1 cellular context compared by ENCODE assay signal in genomic region chr22:33302049-33302545, GRCh38.
A peak's percentile ranks its signal among the peaks of the same experiment; 100 is the strongest.
TF ChIP-seq lines count a peak whose summit lies in the region.

No MANE protein-coding gene starts in this region.

TF ChIP-seq in HepG2, 621 proteins besides CTCF, POLR2A, EP300 and RAD21 (continued from another document and continues in another):
- TF ChIP-seq, protein P1, sequence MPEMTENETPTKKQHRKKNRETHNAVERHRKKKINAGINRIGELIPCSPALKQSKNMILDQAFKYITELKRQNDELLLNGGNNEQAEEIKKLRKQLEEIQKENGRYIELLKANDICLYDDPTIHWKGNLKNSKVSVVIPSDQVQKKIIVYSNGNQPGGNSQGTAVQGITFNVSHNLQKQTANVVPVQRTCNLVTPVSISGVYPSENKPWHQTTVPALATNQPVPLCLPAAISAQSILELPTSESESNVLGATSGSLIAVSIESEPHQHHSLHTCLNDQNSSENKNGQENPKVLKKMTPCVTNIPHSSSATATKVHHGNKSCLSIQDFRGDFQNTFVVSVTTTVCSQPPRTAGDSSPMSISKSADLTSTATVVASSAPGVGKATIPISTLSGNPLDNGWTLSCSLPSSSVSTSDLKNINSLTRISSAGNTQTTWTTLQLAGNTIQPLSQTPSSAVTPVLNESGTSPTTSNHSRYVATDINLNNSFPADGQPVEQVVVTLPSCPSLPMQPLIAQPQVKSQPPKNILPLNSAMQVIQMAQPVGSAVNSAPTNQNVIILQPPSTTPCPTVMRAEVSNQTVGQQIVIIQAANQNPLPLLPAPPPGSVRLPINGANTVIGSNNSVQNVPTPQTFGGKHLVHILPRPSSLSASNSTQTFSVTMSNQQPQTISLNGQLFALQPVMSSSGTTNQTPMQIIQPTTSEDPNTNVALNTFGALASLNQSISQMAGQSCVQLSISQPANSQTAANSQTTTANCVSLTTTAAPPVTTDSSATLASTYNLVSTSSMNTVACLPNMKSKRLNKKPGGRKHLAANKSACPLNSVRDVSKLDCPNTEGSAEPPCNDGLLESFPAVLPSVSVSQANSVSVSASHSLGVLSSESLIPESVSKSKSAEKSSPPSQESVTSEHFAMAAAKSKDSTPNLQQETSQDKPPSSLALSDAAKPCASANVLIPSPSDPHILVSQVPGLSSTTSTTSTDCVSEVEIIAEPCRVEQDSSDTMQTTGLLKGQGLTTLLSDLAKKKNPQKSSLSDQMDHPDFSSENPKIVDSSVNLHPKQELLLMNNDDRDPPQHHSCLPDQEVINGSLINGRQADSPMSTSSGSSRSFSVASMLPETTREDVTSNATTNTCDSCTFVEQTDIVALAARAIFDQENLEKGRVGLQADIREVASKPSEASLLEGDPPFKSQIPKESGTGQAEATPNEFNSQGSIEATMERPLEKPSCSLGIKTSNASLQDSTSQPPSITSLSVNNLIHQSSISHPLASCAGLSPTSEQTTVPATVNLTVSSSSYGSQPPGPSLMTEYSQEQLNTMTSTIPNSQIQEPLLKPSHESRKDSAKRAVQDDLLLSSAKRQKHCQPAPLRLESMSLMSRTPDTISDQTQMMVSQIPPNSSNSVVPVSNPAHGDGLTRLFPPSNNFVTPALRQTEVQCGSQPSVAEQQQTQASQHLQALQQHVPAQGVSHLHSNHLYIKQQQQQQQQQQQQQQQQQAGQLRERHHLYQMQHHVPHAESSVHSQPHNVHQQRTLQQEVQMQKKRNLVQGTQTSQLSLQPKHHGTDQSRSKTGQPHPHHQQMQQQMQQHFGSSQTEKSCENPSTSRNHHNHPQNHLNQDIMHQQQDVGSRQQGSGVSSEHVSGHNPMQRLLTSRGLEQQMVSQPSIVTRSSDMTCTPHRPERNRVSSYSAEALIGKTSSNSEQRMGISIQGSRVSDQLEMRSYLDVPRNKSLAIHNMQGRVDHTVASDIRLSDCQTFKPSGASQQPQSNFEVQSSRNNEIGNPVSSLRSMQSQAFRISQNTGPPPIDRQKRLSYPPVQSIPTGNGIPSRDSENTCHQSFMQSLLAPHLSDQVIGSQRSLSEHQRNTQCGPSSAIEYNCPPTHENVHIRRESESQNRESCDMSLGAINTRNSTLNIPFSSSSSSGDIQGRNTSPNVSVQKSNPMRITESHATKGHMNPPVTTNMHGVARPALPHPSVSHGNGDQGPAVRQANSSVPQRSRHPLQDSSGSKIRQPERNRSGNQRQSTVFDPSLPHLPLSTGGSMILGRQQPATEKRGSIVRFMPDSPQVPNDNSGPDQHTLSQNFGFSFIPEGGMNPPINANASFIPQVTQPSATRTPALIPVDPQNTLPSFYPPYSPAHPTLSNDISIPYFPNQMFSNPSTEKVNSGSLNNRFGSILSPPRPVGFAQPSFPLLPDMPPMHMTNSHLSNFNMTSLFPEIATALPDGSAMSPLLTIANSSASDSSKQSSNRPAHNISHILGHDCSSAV (CRISPR knock-in tag; IDR thresholded peaks at IDR 0.05; ENCODE audit: borderline replicate concordance): no peak
- TF ChIP-seq, protein P2, sequence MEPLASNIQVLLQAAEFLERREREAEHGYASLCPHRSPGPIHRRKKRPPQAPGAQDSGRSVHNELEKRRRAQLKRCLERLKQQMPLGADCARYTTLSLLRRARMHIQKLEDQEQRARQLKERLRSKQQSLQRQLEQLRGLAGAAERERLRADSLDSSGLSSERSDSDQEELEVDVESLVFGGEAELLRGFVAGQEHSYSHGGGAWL (CRISPR knock-in tag; IDR thresholded peaks at IDR 0.05): no peak
- TF ChIP-seq TEAD3 (CRISPR knock-in tag; optimal IDR thresholded peaks at IDR 0.05; ENCODE audit: borderline replicate concordance) (peak; percentile 67), TRAFD1 (CRISPR knock-in tag; IDR thresholded peaks at IDR 0.05; ENCODE audit: borderline replicate concordance) (0 out of 2 replicates have a peak, but pooled peaks have one; percentile 74), KDM5B (CRISPR knock-in tag; IDR thresholded peaks at IDR 0.05; ENCODE audit: borderline replicate concordance) (peak; percentile 60; the same call in 1 of the 2 replicates), FOSL1 (CRISPR knock-in tag; IDR thresholded peaks at IDR 0.05; ENCODE audit: borderline replicate concordance) (no peak), ZNF598 (CRISPR knock-in tag; IDR thresholded peaks at IDR 0.05; ENCODE audit: borderline replicate concordance) (peak; percentile 82; the same call in 1 of the 2 replicates), ZNF747 (CRISPR knock-in tag; IDR thresholded peaks at IDR 0.05; ENCODE audit: borderline replicate concordance) (no peak), IRF2 (CRISPR knock-in tag; IDR thresholded peaks at IDR 0.05) (peak; percentile 71; the same call in 1 of the 2 replicates), BORCS8-MEF2B (CRISPR knock-in tag; IDR thresholded peaks at IDR 0.05) (peak; percentile 37; the same call in 1 of the 2 replicates), ZNF18 (CRISPR knock-in tag; IDR thresholded peaks at IDR 0.05; ENCODE audit: insufficient replicate concordance) (no peak), SALL1 (CRISPR knock-in tag; IDR thresholded peaks at IDR 0.05) (peak; percentile 69; the same call in 1 of the 2 replicates), ZGPAT (CRISPR knock-in tag; IDR thresholded peaks at IDR 0.05) (peak; percentile 56; the same call in 1 of the 2 replicates), ZNF768 (CRISPR knock-in tag; IDR thresholded peaks at IDR 0.05) (peak; percentile 29; the same call in 1 of the 2 replicates), ZKSCAN8 (CRISPR knock-in tag; IDR thresholded peaks at IDR 0.05; ENCODE audit: borderline replicate concordance) (0 out of 2 replicates have a peak, but pooled peaks have one; percentile 32), ZNF34 (CRISPR knock-in tag; IDR thresholded peaks at IDR 0.05; ENCODE audit: borderline replicate concordance) (no peak), SAFB2 (CRISPR knock-in tag; IDR thresholded peaks at IDR 0.05; ENCODE audit: borderline replicate concordance, low read depth) (no peak), ZNF615 (CRISPR knock-in tag; IDR thresholded peaks at IDR 0.05; ENCODE audit: borderline replicate concordance) (no peak), ZNF556 (CRISPR knock-in tag; IDR thresholded peaks at IDR 0.05; ENCODE audit: borderline replicate concordance) (no peak), PITX1 (CRISPR knock-in tag; IDR thresholded peaks at IDR 0.05) (peak; percentile 59; the same call in 1 of the 2 replicates), STAG1 (CRISPR knock-in tag; IDR thresholded peaks at IDR 0.05) (peak; percentile 100), ZNF225 (CRISPR knock-in tag; IDR thresholded peaks at IDR 0.05) (no peak), KDM1A (CRISPR knock-in tag; IDR thresholded peaks at IDR 0.05) (no peak), MBD4 (IDR thresholded peaks at IDR 0.05; ENCODE audit: borderline replicate concordance, low read length) (no peak), ZNF605 (CRISPR knock-in tag; IDR thresholded peaks at IDR 0.05) (peak; percentile 78)
- TF ChIP-seq, protein P3, sequence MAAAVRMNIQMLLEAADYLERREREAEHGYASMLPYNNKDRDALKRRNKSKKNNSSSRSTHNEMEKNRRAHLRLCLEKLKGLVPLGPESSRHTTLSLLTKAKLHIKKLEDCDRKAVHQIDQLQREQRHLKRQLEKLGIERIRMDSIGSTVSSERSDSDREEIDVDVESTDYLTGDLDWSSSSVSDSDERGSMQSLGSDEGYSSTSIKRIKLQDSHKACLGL (CRISPR knock-in tag; IDR thresholded peaks at IDR 0.05): 0 out of 2 replicates have a peak, but pooled peaks have one; percentile 36
- TF ChIP-seq, protein P4, sequence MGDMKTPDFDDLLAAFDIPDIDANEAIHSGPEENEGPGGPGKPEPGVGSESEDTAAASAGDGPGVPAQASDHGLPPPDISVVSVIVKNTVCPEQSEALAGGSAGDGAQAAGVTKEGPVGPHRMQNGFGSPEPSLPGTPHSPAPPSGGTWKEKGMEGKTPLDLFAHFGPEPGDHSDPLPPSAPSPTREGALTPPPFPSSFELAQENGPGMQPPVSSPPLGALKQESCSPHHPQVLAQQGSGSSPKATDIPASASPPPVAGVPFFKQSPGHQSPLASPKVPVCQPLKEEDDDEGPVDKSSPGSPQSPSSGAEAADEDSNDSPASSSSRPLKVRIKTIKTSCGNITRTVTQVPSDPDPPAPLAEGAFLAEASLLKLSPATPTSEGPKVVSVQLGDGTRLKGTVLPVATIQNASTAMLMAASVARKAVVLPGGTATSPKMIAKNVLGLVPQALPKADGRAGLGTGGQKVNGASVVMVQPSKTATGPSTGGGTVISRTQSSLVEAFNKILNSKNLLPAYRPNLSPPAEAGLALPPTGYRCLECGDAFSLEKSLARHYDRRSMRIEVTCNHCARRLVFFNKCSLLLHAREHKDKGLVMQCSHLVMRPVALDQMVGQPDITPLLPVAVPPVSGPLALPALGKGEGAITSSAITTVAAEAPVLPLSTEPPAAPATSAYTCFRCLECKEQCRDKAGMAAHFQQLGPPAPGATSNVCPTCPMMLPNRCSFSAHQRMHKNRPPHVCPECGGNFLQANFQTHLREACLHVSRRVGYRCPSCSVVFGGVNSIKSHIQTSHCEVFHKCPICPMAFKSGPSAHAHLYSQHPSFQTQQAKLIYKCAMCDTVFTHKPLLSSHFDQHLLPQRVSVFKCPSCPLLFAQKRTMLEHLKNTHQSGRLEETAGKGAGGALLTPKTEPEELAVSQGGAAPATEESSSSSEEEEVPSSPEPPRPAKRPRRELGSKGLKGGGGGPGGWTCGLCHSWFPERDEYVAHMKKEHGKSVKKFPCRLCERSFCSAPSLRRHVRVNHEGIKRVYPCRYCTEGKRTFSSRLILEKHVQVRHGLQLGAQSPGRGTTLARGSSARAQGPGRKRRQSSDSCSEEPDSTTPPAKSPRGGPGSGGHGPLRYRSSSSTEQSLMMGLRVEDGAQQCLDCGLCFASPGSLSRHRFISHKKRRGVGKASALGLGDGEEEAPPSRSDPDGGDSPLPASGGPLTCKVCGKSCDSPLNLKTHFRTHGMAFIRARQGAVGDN (CRISPR knock-in tag; IDR thresholded peaks at IDR 0.05): peak; percentile 90
- TF ChIP-seq, protein P5, sequence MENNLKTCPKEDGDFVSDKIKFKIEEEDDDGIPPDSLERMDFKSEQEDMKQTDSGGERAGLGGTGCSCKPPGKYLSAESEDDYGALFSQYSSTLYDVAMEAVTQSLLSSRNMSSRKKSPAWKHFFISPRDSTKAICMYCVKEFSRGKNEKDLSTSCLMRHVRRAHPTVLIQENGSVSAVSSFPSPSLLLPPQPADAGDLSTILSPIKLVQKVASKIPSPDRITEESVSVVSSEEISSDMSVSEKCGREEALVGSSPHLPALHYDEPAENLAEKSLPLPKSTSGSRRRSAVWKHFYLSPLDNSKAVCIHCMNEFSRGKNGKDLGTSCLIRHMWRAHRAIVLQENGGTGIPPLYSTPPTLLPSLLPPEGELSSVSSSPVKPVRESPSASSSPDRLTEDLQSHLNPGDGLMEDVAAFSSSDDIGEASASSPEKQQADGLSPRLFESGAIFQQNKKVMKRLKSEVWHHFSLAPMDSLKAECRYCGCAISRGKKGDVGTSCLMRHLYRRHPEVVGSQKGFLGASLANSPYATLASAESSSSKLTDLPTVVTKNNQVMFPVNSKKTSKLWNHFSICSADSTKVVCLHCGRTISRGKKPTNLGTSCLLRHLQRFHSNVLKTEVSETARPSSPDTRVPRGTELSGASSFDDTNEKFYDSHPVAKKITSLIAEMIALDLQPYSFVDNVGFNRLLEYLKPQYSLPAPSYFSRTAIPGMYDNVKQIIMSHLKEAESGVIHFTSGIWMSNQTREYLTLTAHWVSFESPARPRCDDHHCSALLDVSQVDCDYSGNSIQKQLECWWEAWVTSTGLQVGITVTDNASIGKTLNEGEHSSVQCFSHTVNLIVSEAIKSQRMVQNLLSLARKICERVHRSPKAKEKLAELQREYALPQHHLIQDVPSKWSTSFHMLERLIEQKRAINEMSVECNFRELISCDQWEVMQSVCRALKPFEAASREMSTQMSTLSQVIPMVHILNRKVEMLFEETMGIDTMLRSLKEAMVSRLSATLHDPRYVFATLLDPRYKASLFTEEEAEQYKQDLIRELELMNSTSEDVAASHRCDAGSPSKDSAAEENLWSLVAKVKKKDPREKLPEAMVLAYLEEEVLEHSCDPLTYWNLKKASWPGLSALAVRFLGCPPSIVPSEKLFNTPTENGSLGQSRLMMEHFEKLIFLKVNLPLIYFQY (CRISPR knock-in tag; IDR thresholded peaks at IDR 0.05; ENCODE audit: borderline replicate concordance): peak; percentile 53; the same call in 1 of the 2 replicates
- TF ChIP-seq, protein P6, sequence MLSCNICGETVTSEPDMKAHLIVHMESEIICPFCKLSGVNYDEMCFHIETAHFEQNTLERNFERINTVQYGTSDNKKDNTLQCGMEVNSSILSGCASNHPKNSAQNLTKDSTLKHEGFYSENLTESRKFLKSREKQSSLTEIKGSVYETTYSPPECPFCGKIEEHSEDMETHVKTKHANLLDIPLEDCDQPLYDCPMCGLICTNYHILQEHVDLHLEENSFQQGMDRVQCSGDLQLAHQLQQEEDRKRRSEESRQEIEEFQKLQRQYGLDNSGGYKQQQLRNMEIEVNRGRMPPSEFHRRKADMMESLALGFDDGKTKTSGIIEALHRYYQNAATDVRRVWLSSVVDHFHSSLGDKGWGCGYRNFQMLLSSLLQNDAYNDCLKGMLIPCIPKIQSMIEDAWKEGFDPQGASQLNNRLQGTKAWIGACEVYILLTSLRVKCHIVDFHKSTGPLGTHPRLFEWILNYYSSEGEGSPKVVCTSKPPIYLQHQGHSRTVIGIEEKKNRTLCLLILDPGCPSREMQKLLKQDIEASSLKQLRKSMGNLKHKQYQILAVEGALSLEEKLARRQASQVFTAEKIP (CRISPR knock-in tag; IDR thresholded peaks at IDR 0.05; ENCODE audit: borderline replicate concordance): no peak
